1 cellular context compared by ENCODE assay signal in genomic region chr9:112315905-112316304, GRCh38.
TF ChIP-seq lines count a peak whose summit lies in the region.

No MANE protein-coding gene starts in this region.

TF ChIP-seq in IMR-90, 13 proteins besides CTCF, POLR2A, EP300 and RAD21:
- TF ChIP-seq MAZ (IDR thresholded peaks at IDR 0.05; ENCODE audit: borderline replicate concordance, low read depth, low read length) (no peak), FOS (IDR thresholded peaks at IDR 0.05; ENCODE audit: low read depth, low read length) (no peak), MXI1 (IDR thresholded peaks at IDR 0.05; ENCODE audit: borderline replicate concordance, low read depth, low read length) (no peak), RFX5 (IDR thresholded peaks at IDR 0.05; ENCODE audit: low read depth, low read length) (no peak), CEBPB (IDR thresholded peaks at IDR 0.05; ENCODE audit: low read depth, low read length) (no peak), BHLHE40 (IDR thresholded peaks at IDR 0.05; ENCODE audit: low read depth, low read length) (no peak), ELK1 (IDR thresholded peaks at IDR 0.05; ENCODE audit: borderline replicate concordance, low read depth, low read length) (no peak), SMC3 (IDR thresholded peaks at IDR 0.05; ENCODE audit: low read depth, low read length) (no peak), USF2 (IDR thresholded peaks at IDR 0.05; ENCODE audit: low read depth, low read length) (no peak)
